In the genomic region with DNA sequence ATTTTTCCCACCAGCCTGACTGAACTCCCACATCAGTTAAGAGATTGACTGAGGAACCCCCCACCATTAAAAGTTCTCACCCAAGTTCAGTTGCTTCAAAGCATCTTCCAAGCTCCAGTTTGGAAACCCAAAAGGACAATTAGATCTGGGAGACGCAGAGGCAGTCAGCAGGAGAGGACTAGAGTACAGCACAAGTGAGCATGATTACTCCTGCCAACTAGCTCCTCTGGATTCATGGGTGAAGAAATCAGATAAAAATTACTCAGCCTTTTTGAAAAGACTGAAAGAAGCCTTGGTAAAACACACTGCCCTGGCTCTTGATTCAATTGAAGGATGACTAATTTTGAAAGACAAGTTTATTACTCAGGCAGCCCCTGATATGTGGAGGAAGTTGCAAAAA, we compare ENCODE assay signal across 26 cellular contexts.
"Had no signal": no experiment of that assay in that cellular context is flagged by ENCODE, and none has a peak within 500 bp of the region (broad histone marks: within the 10 kb centered on the region; RNA-seq: fewer than 3 reads in every experiment).

No MANE protein-coding gene starts in this region.

- DNase-seq: islet precursor cell; left colon; left lung; midbrain; mucosa of descending colon; naive thymus-derived CD4-positive, alpha-beta T cell; nucleus accumbens; pancreas; posterior cingulate gyrus; retina; right cardiac atrium; sigmoid colon; small intestine; spleen; stimulated activated CD4-positive, alpha-beta T cell treated with anti-CD3 and anti-CD28 coated beads, Interleukin-4, amount 100 ng/mL, for 24 hours; stimulated activated naive CD4-positive, alpha-beta T cell treated with Interleukin-2 at 50 U/mL for 16 hours; stimulated activated naive CD8-positive, alpha-beta T cell treated with anti-CD3 and anti-CD28 coated beads, Interleukin-15, amount 100 ng/mL, for 72 hours; substantia nigra; uterus had no signal

- H3K4me3 Mint-ChIP-seq: naive thymus-derived CD4-positive, alpha-beta T cell; natural killer cell treated with Interleukin-12 subunit alpha and Interleukin-12 subunit beta and Interleukin-15 and Interleukin-18, amount 100 ng/mL, for 72 hours; stimulated activated memory B cell treated with anti-CD40 and anti-IgM and Interleukin-4, amounts not matched to agents 10 μg/mL and 1 μg/mL and 100 μg/mL, for 72 hours; stimulated activated naive CD8-positive, alpha-beta T cell treated with anti-CD3 and anti-CD28 coated beads, Interleukin-15, amount 100 ng/mL, for 72 hours; type B pancreatic cell had no signal

- H3K4me1 Mint-ChIP-seq: naive thymus-derived CD4-positive, alpha-beta T cell; stimulated activated memory B cell treated with anti-CD40 and anti-IgM and Interleukin-4, amounts not matched to agents 10 μg/mL and 1 μg/mL and 100 μg/mL, for 72 hours; stimulated activated naive CD8-positive, alpha-beta T cell treated with anti-CD3 and anti-CD28 coated beads, Interleukin-15, amount 100 ng/mL, for 72 hours had no signal

- H3K4me3 ChIP-seq: hepatocyte, left lung, lung, mucosa of descending colon, pancreas, prostate gland, sigmoid colon, spleen, tibial nerve, uterus had no signal

- H3K27ac Mint-ChIP-seq: naive thymus-derived CD4-positive, alpha-beta T cell; natural killer cell treated with Interleukin-12 subunit alpha and Interleukin-12 subunit beta and Interleukin-15 and Interleukin-18, amount 100 ng/mL, for 72 hours; stimulated activated memory B cell treated with anti-CD40 and anti-IgM and Interleukin-4, amounts not matched to agents 10 μg/mL and 1 μg/mL and 100 μg/mL, for 72 hours; stimulated activated naive CD8-positive, alpha-beta T cell treated with anti-CD3 and anti-CD28 coated beads, Interleukin-15, amount 100 ng/mL, for 72 hours; type B pancreatic cell had no signal

- H3K27me3 ChIP-seq: hepatocyte, left lung, pancreas, sigmoid colon, spleen, tibial nerve, uterus had no signal

- H3K4me1 ChIP-seq: left lung, pancreas, prostate gland, sigmoid colon, spleen, tibial nerve, uterus had no signal

- H3K27me3 Mint-ChIP-seq: naive thymus-derived CD4-positive, alpha-beta T cell; natural killer cell treated with Interleukin-12 subunit alpha and Interleukin-12 subunit beta and Interleukin-15 and Interleukin-18, amount 100 ng/mL, for 72 hours; stimulated activated memory B cell treated with anti-CD40 and anti-IgM and Interleukin-4, amounts not matched to agents 10 μg/mL and 1 μg/mL and 100 μg/mL, for 72 hours; stimulated activated naive CD8-positive, alpha-beta T cell treated with anti-CD3 and anti-CD28 coated beads, Interleukin-15, amount 100 ng/mL, for 72 hours; type B pancreatic cell had no signal

- H3K36me3 ChIP-seq: left lung, pancreas, prostate gland, sigmoid colon, spleen, tibial nerve, uterus had no signal

- H3K9me3 ChIP-seq: pancreas, prostate gland had no signal

- H3K27ac ChIP-seq: hepatocyte, left lung, pancreas, prostate gland, sigmoid colon, spleen, tibial nerve, uterus had no signal

- H3K36me3 Mint-ChIP-seq: naive thymus-derived CD4-positive, alpha-beta T cell; natural killer cell treated with Interleukin-12 subunit alpha and Interleukin-12 subunit beta and Interleukin-15 and Interleukin-18, amount 100 ng/mL, for 72 hours; stimulated activated memory B cell treated with anti-CD40 and anti-IgM and Interleukin-4, amounts not matched to agents 10 μg/mL and 1 μg/mL and 100 μg/mL, for 72 hours; type B pancreatic cell had no signal

- ATAC-seq: left colon; left lung; mucosa of descending colon; naive thymus-derived CD4-positive, alpha-beta T cell; natural killer cell treated with Interleukin-12 subunit alpha and Interleukin-12 subunit beta and Interleukin-15 and Interleukin-18, amount 100 ng/mL, for 72 hours; pancreas; right cardiac atrium; stimulated activated memory B cell treated with anti-CD40 and anti-IgM and Interleukin-4, amounts not matched to agents 10 μg/mL and 1 μg/mL and 100 μg/mL, for 72 hours; stimulated activated naive CD8-positive, alpha-beta T cell treated with anti-CD3 and anti-CD28 coated beads, Interleukin-15, amount 100 ng/mL, for 72 hours had no signal
